Comparison of ENCODE assay signal across 9 cellular contexts in genomic region chr2:7725132-7725849, GRCh38.
DNase-seq lines count a peak whose midpoint lies in the region; ATAC-seq and TF ChIP-seq lines count a peak whose summit lies in the region.
"Had no signal": no experiment of that assay in that cellular context is flagged by ENCODE, and none has a peak within 500 bp of the region (broad histone marks: within the 10 kb centered on the region; RNA-seq: fewer than 3 reads in every experiment).

No MANE protein-coding gene starts in this region.

- H3K4me1 ChIP-seq in lower lobe of right lung = peaks cover 4% of the 10 kb centered on the region

- peaks cover 25% of the 10 kb centered on the region for H3K4me1 Mint-ChIP-seq in activated naive CD4-positive, alpha-beta T cell treated with anti-CD3 and anti-CD28 coated beads, Interleukin-2, amount 50 U/mL, for 24 hours
- H3K4me1 Mint-ChIP-seq: memory B cell had no signal

- no peaks in the 10 kb centered on the region for H3K9me3 Mint-ChIP-seq in activated naive CD4-positive, alpha-beta T cell treated with anti-CD3 and anti-CD28 coated beads, Interleukin-2, amount 50 U/mL, for 24 hours
- H3K9me3 Mint-ChIP-seq: memory B cell had no signal

- H3K27ac Mint-ChIP-seq in activated naive CD4-positive, alpha-beta T cell treated with anti-CD3 and anti-CD28 coated beads, Interleukin-2, amount 50 U/mL, for 24 hours = peak overlapping the region; percentile 36
- H3K27ac Mint-ChIP-seq: memory B cell had no signal

- H3K36me3 ChIP-seq in lower lobe of right lung = no peaks in the 10 kb centered on the region

- DNase-seq in Ammon's horn (ENCODE audit: low spot score) (peak; percentile 13), lower lobe of right lung (no peak), COLO668 (lab: John Stamatoyannopoulos, UW; ENCODE audit: unreplicated experiment) (no peak), EL (no peak)

- no peak overlapping the region for H3K4me3 ChIP-seq in lower lobe of right lung

- H3K27ac ChIP-seq in lower lobe of right lung = no peak overlapping the region

- intact Hi-C loops in lower lobe of right lung (cut with DNase I) = no loop called here

- peak; percentile 35 for ATAC-seq in GM21381 (IDR thresholded peaks at IDR 0.05; ENCODE audit: unreplicated experiment)
- peak; percentile 46 to 67 for ATAC-seq in lower lobe of right lung
- ATAC-seq in HG03108 (IDR thresholded peaks at IDR 0.05; ENCODE audit: unreplicated experiment) = no peak
- ATAC-seq in HG03039 (IDR thresholded peaks at IDR 0.05; ENCODE audit: unreplicated experiment) = no peak

- H3K27me3 Mint-ChIP-seq in activated naive CD4-positive, alpha-beta T cell treated with anti-CD3 and anti-CD28 coated beads, Interleukin-2, amount 50 U/mL, for 24 hours = no peaks in the 10 kb centered on the region

- peak; percentile 15 for TF ChIP-seq CTCF in lower lobe of right lung (IDR thresholded peaks at IDR 0.05)

- peak overlapping the region; percentile 28 for H3K4me3 Mint-ChIP-seq in activated naive CD4-positive, alpha-beta T cell treated with anti-CD3 and anti-CD28 coated beads, Interleukin-2, amount 50 U/mL, for 24 hours
- H3K4me3 Mint-ChIP-seq: memory B cell had no signal

- no peaks in the 10 kb centered on the region for H3K9me3 ChIP-seq in lower lobe of right lung

- H3K36me3 Mint-ChIP-seq in activated naive CD4-positive, alpha-beta T cell treated with anti-CD3 and anti-CD28 coated beads, Interleukin-2, amount 50 U/mL, for 24 hours = no peaks in the 10 kb centered on the region
- H3K36me3 Mint-ChIP-seq: memory B cell had no signal

- H3K27me3 ChIP-seq in lower lobe of right lung (ENCODE audit: low read depth) = no peaks in the 10 kb centered on the region

Comparison
In these comparisons a context has a peak if more than half of its experiments do, and no peak if none do; other contexts are left out.
1. ATAC-seq: peak in GM21381 (single experiment) and lower lobe of right lung (2 of 2); none in HG03108 (single experiment) and HG03039 (single experiment).